Comparison of ENCODE assay signal across 7 cellular contexts in the genomic region with DNA sequence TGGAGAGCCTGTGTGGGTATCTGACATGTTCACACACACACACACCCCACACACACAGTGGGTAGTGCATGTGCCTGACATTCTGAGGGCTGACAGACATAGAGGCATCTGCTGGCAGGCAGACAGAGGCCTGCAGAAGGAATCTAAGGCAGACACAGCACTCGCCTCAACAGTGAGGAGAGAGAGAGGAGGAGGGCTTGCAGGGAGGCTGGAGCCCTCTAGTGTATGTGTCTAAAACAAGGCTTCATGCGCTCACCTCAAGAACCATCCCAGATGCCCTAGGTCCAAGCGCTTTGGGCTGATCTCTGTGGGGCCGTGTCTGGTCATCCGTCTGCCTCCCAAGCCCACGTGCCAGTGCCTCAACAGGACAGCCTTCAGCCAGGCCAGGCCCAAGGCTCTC.
DNase-seq lines count a peak whose midpoint lies in the region; ATAC-seq and TF ChIP-seq lines count a peak whose summit lies in the region.
"Not testable (repeated sequence)": the region's sequence is repeated elsewhere in the genome, so short reads cannot be mapped to it uniquely, and the experiment has no call there.

No MANE protein-coding gene starts in this region.

- intact Hi-C loops in activated CD4-positive, alpha-beta T cell treated with anti-CD3 and anti-CD28 coated beads, Interleukin-2, amount 10 ng/mL, durations not matched to agents 24 days and 14 days (cut with micrococcal nuclease); left ventricle myocardium superior (cut with micrococcal nuclease): not testable (repeated sequence)

- H3K4me1 ChIP-seq in OCI-LY3 (ENCODE audit: low read length) = not testable (repeated sequence)

- DNase-seq in activated CD4-positive, alpha-beta T cell treated with anti-CD3 and anti-CD28 coated beads, Interleukin-2, amount 10 ng/mL, durations not matched to agents 24 days and 14 days = peak; percentile 78
- peak; percentile 59 for DNase-seq in dermis blood vessel endothelial cell
- not testable (repeated sequence) for DNase-seq in left ventricle myocardium superior; osteocyte (ENCODE audit: extremely low spot score, unreplicated experiment)

- not testable (repeated sequence) for H3K4me3 ChIP-seq in OCI-LY3 (ENCODE audit: low read length)

- not testable (repeated sequence) for H3K9me3 ChIP-seq in OCI-LY3 (ENCODE audit: insufficient read depth, low read length)

- H3K27me3 ChIP-seq in OCI-LY3 (ENCODE audit: low read depth, low read length) = not testable (repeated sequence)

- H4K20me1 ChIP-seq in OCI-LY3 (ENCODE audit: insufficient read depth, low read length) = not testable (repeated sequence)

- not testable (repeated sequence) for H3K4me3 Mint-ChIP-seq in activated CD4-positive, alpha-beta T cell treated with anti-CD3 and anti-CD28 coated beads, Interleukin-2, amount 10 ng/mL, durations not matched to agents 24 days and 14 days; osteocyte (ENCODE audit: unreplicated experiment)

- H3K4me1 Mint-ChIP-seq in activated CD4-positive, alpha-beta T cell treated with anti-CD3 and anti-CD28 coated beads, Interleukin-2, amount 10 ng/mL, durations not matched to agents 24 days and 14 days; osteocyte (ENCODE audit: unreplicated experiment): not testable (repeated sequence)

- not testable (repeated sequence) for H3K36me3 Mint-ChIP-seq in activated CD4-positive, alpha-beta T cell treated with anti-CD3 and anti-CD28 coated beads, Interleukin-2, amount 10 ng/mL, durations not matched to agents 24 days and 14 days (ENCODE audit: low read depth); osteocyte (ENCODE audit: unreplicated experiment)

- not testable (repeated sequence) for H3K27me3 Mint-ChIP-seq in activated CD4-positive, alpha-beta T cell treated with anti-CD3 and anti-CD28 coated beads, Interleukin-2, amount 10 ng/mL, durations not matched to agents 24 days and 14 days; osteocyte (ENCODE audit: unreplicated experiment)

- H3K27ac ChIP-seq in OCI-LY3 (ENCODE audit: low read length) = not testable (repeated sequence)

- H3K36me3 ChIP-seq in OCI-LY3 (replicated peaks; ENCODE audit: low read depth, low read length) = not testable (repeated sequence)

- not testable (repeated sequence) for H3K27ac Mint-ChIP-seq in activated CD4-positive, alpha-beta T cell treated with anti-CD3 and anti-CD28 coated beads, Interleukin-2, amount 10 ng/mL, durations not matched to agents 24 days and 14 days; osteocyte (ENCODE audit: unreplicated experiment)

- H3K9ac ChIP-seq in OCI-LY3 (ENCODE audit: low read length) = not testable (repeated sequence)

- not testable (repeated sequence) for H3K4me2 ChIP-seq in OCI-LY3 (ENCODE audit: low read length)

- ATAC-seq in HG02642 (IDR thresholded peaks at IDR 0.05; ENCODE audit: poor library complexity, unreplicated experiment) (peak; percentile 78), left ventricle myocardium superior (peak; percentile 85)

- H3K79me2 ChIP-seq in OCI-LY3 (ENCODE audit: low read length) = not testable (repeated sequence)

- TF ChIP-seq CTCF in GM12872 (IDR thresholded peaks at IDR 0.05; ENCODE audit: insufficient read depth, low read depth, low read length) (peak; percentile 49; the same call in 2 of the 3 replicates), OCI-LY3 (IDR thresholded peaks at IDR 0.05; ENCODE audit: low read depth, low read length) (peak; percentile 34), osteocyte (IDR thresholded peaks at IDR 0.05) (peak; percentile 39)

- not testable (repeated sequence) for H3K9me3 Mint-ChIP-seq in activated CD4-positive, alpha-beta T cell treated with anti-CD3 and anti-CD28 coated beads, Interleukin-2, amount 10 ng/mL, durations not matched to agents 24 days and 14 days; osteocyte (ENCODE audit: unreplicated experiment)

- not testable (repeated sequence) for H2AFZ ChIP-seq in OCI-LY3 (ENCODE audit: low read depth, low read length)
